Comparison of ENCODE assay signal across 21 cellular contexts in the genomic region with DNA sequence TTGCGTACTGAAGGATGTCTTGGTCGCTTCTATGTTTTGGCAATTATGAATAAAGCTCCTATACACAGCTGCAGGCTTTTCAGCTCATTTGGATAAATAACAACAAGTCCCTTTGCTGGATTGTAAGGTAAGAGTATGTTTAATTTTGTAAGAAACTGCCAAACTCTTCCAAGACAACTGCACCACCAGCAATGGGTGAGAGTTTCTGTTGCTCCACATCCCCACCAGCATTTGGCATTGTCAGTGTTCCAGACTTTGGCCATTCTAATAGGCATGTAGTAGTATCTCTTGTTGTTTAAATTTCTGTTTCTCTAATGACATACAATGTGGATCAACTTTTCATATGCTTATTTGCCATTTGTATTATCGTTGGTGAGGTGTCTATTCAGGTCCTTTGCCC. TPM values are rescaled to one million over a fixed set of nuclear protein-coding genes. Genes with fewer than 3 reads are reported as not detected.
A peak's percentile ranks its signal among the peaks of the same experiment; 100 is the strongest.
DNase-seq lines count a peak whose midpoint lies in the region; ATAC-seq, FAIRE-seq and TF ChIP-seq lines count a peak whose summit lies in the region.
"Had no signal": no experiment of that assay in that cellular context is flagged by ENCODE, and none has a peak within 500 bp of the region (broad histone marks: within the 10 kb centered on the region; RNA-seq: fewer than 3 reads in every experiment).

No MANE protein-coding gene starts in this region.

- peak overlapping the region; percentile 38 for H3K27ac Mint-ChIP-seq in activated T-cell treated with anti-CD3 and anti-CD28 coated beads, Interleukin-2, amount 50 U/mL, for 24 hours
- H3K27ac Mint-ChIP-seq: B cell, IgD-negative memory B cell had no signal

- H3K4me1 Mint-ChIP-seq in activated T-cell treated with anti-CD3 and anti-CD28 coated beads, Interleukin-2, amount 50 U/mL, for 24 hours (ENCODE audit: low read depth), result peaks cover 70% of the 10 kb centered on the region

- no peaks in the 10 kb centered on the region for H3K27me3 Mint-ChIP-seq in activated T-cell treated with anti-CD3 and anti-CD28 coated beads, Interleukin-2, amount 50 U/mL, for 24 hours

- H3K9me3 Mint-ChIP-seq in activated T-cell treated with anti-CD3 and anti-CD28 coated beads, Interleukin-2, amount 50 U/mL, for 24 hours, result no peaks in the 10 kb centered on the region

- H3K27me3 ChIP-seq in right cardiac atrium (ENCODE audit: control insufficient read depth, insufficient read depth) (no peaks in the 10 kb centered on the region), subcutaneous abdominal adipose tissue (ENCODE audit: control insufficient read depth in 5 of 5, insufficient read depth in 4 of 5, low read length in 5 of 5) (peaks cover 0 to 3% (median 0%) of the 10 kb centered on the region in 5 donors)

- TF ChIP-seq POLR2A in GM18505 (IDR thresholded peaks at IDR 0.05; ENCODE audit: borderline replicate concordance, extremely low read depth, insufficient read depth, insufficient read length), result no peak

- DNase-seq in activated T-cell treated with anti-CD3 and anti-CD28 coated beads, Interleukin-2, amount 50 U/mL, for 24 hours, result no peak
- DNase-seq in activated T-cell treated with anti-CD3 and anti-CD28 coated beads, Interleukin-2, amount 50 U/mL, for 48 hours, result no peak
- DNase-seq in GM19239 (ENCODE audit: insufficient read length, low spot score) (no peak), right cardiac atrium (no peak), anterior cingulate cortex (lab: John Stamatoyannopoulos, UW) (no peak)
- DNase-seq: DND-41, H7, Karpas-422, NCI-H1417 treated with DMSO at 0.1 percent for 48 hours, NCI-H187 treated with DMSO at 0.1 percent for 48 hours, NCI-H226, NCI-H524 treated with DMSO at 0.1 percent for 48 hours, PC-9 had no signal

- H3K9ac ChIP-seq in subcutaneous abdominal adipose tissue (ENCODE audit: low read length in 5 of 5), result no peak overlapping the region

- FAIRE-seq in GM19239 (lab: Jason Lieb, UNC), result peak; percentile 52
- FAIRE-seq: HTR-8/SVneo had no signal

- H3K36me3 ChIP-seq in subcutaneous abdominal adipose tissue (ENCODE audit: control insufficient read depth in 5 of 5, insufficient read depth in 5 of 5, low read length in 5 of 5), result no peaks in the 10 kb centered on the region

- WGBS in right cardiac atrium, result 96% methylated on average over 3 of the region's 3 CpGs

- H3K4me1 ChIP-seq in right cardiac atrium (ENCODE audit: control insufficient read depth, insufficient read depth, low read length) (peaks cover 13% of the 10 kb centered on the region), subcutaneous abdominal adipose tissue (ENCODE audit: control insufficient read depth in 5 of 5, insufficient read depth in 5 of 5, low read length in 5 of 5) (peaks cover 14 to 56% (median 43%) of the 10 kb centered on the region in 5 donors)

- ATAC-seq in right cardiac atrium (no peak), GM18511 (IDR thresholded peaks at IDR 0.05; ENCODE audit: unreplicated experiment) (no peak), GM18505 (IDR thresholded peaks at IDR 0.05; ENCODE audit: unreplicated experiment) (no peak)

- H3K9me3 ChIP-seq in right cardiac atrium (ENCODE audit: control insufficient read depth, low read length) (no peaks in the 10 kb centered on the region), subcutaneous abdominal adipose tissue (ENCODE audit: control insufficient read depth in 5 of 5, low read length in 5 of 5) (no peaks in the 10 kb centered on the region)

- H3K27ac ChIP-seq in right cardiac atrium (ENCODE audit: low read length) (peak overlapping the region; percentile 40), subcutaneous abdominal adipose tissue (ENCODE audit: low read depth, low read length) (peak overlapping the region; percentile 91)
- H3K27ac ChIP-seq: 22Rv1, PC-9, RWPE1 had no signal

- intact Hi-C loops in right cardiac atrium (cut with DNase I), result loop anchor here in 1 of 4 donors (5.0 kb wide), 1 partner anchor 46 kb away; the partner anchor contains the start of gene FNIP2

- H3K4me3 ChIP-seq in right cardiac atrium (ENCODE audit: low read length) (no peak overlapping the region), subcutaneous abdominal adipose tissue (ENCODE audit: low read depth in 1 of 5, low read length in 5 of 5) (no peak overlapping the region)
- H3K4me3 ChIP-seq: PC-9 had no signal

- no peaks in the 10 kb centered on the region for H3K36me3 Mint-ChIP-seq in activated T-cell treated with anti-CD3 and anti-CD28 coated beads, Interleukin-2, amount 50 U/mL, for 24 hours (ENCODE audit: low read depth)
- H3K36me3 Mint-ChIP-seq: IgD-negative memory B cell had no signal

- no peak overlapping the region for H3K4me3 Mint-ChIP-seq in activated T-cell treated with anti-CD3 and anti-CD28 coated beads, Interleukin-2, amount 50 U/mL, for 24 hours
- H3K4me3 Mint-ChIP-seq: B cell had no signal

RNA-seq across cellular contexts. Expression of gene FNIP2, which starts 44.3 kb away (rescaled TPM):
- 10 to 100 TPM; 37.0 to 59.5 (median 48.3) TPM for total RNA-seq in right cardiac atrium
- polyA plus RNA-seq in right cardiac atrium, result 16.4 TPM
